Comparison of ENCODE assay signal across 11 cellular contexts in genomic region chr19:50836543-50837195, GRCh38. TPM values are rescaled to one million over a fixed set of nuclear protein-coding genes. Genes with fewer than 3 reads are reported as not detected.
DNase-seq lines count a peak whose midpoint lies in the region; ATAC-seq and TF ChIP-seq lines count a peak whose summit lies in the region.
"Had no signal": no experiment of that assay in that cellular context is flagged by ENCODE, and none has a peak within 500 bp of the region (broad histone marks: within the 10 kb centered on the region; RNA-seq: fewer than 3 reads in every experiment).

No MANE protein-coding gene starts in this region.

- H3K4me3 ChIP-seq in HUES64 (ENCODE audit: low read length) (peak overlapping the region; percentile 75; the same call in 1 of the 2 replicates), mammary epithelial cell (replicated peaks in 1 of 3; ENCODE audit: insufficient read depth in 1 of 3, low read depth in 2 of 3, low read length in 3 of 3) (no peak overlapping the region)

- H3K9me3 ChIP-seq in CD4-positive, alpha-beta T cell (ENCODE audit: control insufficient read depth, low read length) = no peaks in the 10 kb centered on the region
- no peaks in the 10 kb centered on the region for H3K9me3 ChIP-seq in HUES64 (ENCODE audit: insufficient read depth, low read depth, low read length)
- no peaks in the 10 kb centered on the region for H3K9me3 ChIP-seq in mammary epithelial cell (replicated peaks; ENCODE audit: insufficient read depth, low read length)
- H3K9me3 ChIP-seq: MG63 had no signal

- peaks cover 12% of the 10 kb centered on the region for H3K4me1 Mint-ChIP-seq in CD4-positive, alpha-beta T cell (ENCODE audit: low read depth)
- H3K4me1 Mint-ChIP-seq in nephron progenitor cell = peaks cover 12% of the 10 kb centered on the region

- no peak overlapping the region for H3K27ac Mint-ChIP-seq in CD4-positive, alpha-beta T cell
- H3K27ac Mint-ChIP-seq in nephron progenitor cell = no peak overlapping the region

- H3K4me1 ChIP-seq in HUES64 (ENCODE audit: insufficient read depth, low read length) (no peaks in the 10 kb centered on the region), mammary epithelial cell (ENCODE audit: insufficient read depth, low read length) (peaks cover 13% of the 10 kb centered on the region)

- in situ Hi-C loops in mammary epithelial cell (cut with MboI; ENCODE audit: low sequenced_read_pairs in 2 of 2) = no loop called here

- H3K36me3 ChIP-seq in HUES64 (ENCODE audit: insufficient read depth, low read length) = no peaks in the 10 kb centered on the region
- no peaks in the 10 kb centered on the region for H3K36me3 ChIP-seq in mammary epithelial cell (ENCODE audit: insufficient read depth, low read length)
- H3K36me3 ChIP-seq: MG63 had no signal

- peak overlapping the region; percentile 88 for H3K4me3 Mint-ChIP-seq in CD4-positive, alpha-beta T cell
- H3K4me3 Mint-ChIP-seq in nephron progenitor cell = peak overlapping the region; percentile 88

- H3K27me3 ChIP-seq in CD4-positive, alpha-beta T cell (ENCODE audit: control insufficient read depth, insufficient read depth, low read length) = peaks cover 21% of the 10 kb centered on the region
- peaks cover 39% of the 10 kb centered on the region for H3K27me3 ChIP-seq in HUES64 (ENCODE audit: insufficient read depth, low read length)
- H3K27me3 ChIP-seq in mammary epithelial cell (ENCODE audit: insufficient read depth, low read length) = no peaks in the 10 kb centered on the region

- dilution Hi-C loops in mammary epithelial cell (cut with HindIII; ENCODE audit: low sequenced_read_pairs) = no loop called here

- peak overlapping the region; percentile 92 for H3K4me2 ChIP-seq in mammary epithelial cell (ENCODE audit: insufficient read depth, low read depth, low read length)

- no peaks in the 10 kb centered on the region for H3K79me2 ChIP-seq in mammary epithelial cell (ENCODE audit: insufficient read depth, low read length)

- H4K20me1 ChIP-seq in mammary epithelial cell (ENCODE audit: insufficient read depth, low read length) = no peaks in the 10 kb centered on the region

- peak overlapping the region; percentile 94 for H2AFZ ChIP-seq in mammary epithelial cell (ENCODE audit: low read depth, low read length)

- peaks cover 65% of the 10 kb centered on the region for H3K27me3 Mint-ChIP-seq in CD4-positive, alpha-beta T cell
- H3K27me3 Mint-ChIP-seq in nephron progenitor cell (ENCODE audit: low read depth, poor library complexity) = peaks cover 89% of the 10 kb centered on the region

- intact Hi-C loops in CD4-positive, alpha-beta T cell (cut with DNase I, micrococcal nuclease) = no loop called here
- intact Hi-C loops in mammary epithelial cell (cut with micrococcal nuclease) = loop anchor here (5.0 kb wide), 1 partner anchor 61 kb away; no protein-coding TSS in a partner anchor

- ATAC-seq in CD4-positive, alpha-beta T cell (ENCODE audit: poor library complexity) = no peak
- ATAC-seq in GM18511 (IDR thresholded peaks at IDR 0.05; ENCODE audit: unreplicated experiment) (no peak), GM19397 (IDR thresholded peaks at IDR 0.05; ENCODE audit: unreplicated experiment) (no peak), GM19023 (IDR thresholded peaks at IDR 0.05; ENCODE audit: unreplicated experiment) (no peak)

- H3K27ac ChIP-seq in CD4-positive, alpha-beta T cell (ENCODE audit: low read depth, low read length) = no peak overlapping the region
- no peak overlapping the region for H3K27ac ChIP-seq in HUES64 (ENCODE audit: low read depth, low read length)
- H3K27ac ChIP-seq in mammary epithelial cell (ENCODE audit: insufficient read depth, low read depth, low read length) = no peak overlapping the region

- H3K9ac ChIP-seq in HUES64 (ENCODE audit: low read depth, low read length) (no peak overlapping the region; the same call in 1 of the 2 replicates), mammary epithelial cell (ENCODE audit: insufficient read depth, low read length) (no peak overlapping the region)

- no peaks in the 10 kb centered on the region for H3K36me3 Mint-ChIP-seq in CD4-positive, alpha-beta T cell (ENCODE audit: low read depth)
- H3K36me3 Mint-ChIP-seq in nephron progenitor cell (ENCODE audit: low read depth) = no peaks in the 10 kb centered on the region

- BruUV-seq in mammary epithelial cell (replicated peaks; lab: Mats Ljungman, UMichigan) = no TSS peak

- WGBS in HUES64 = 66% methylated on average over 19 of the region's 19 CpGs
- 23% methylated on average over 17 of the region's 19 CpGs for WGBS in mammary epithelial cell (ENCODE audit: low coverage, missing lambda C conversion rate)

- no peak for DNase-seq in CD4-positive, alpha-beta T cell
- DNase-seq in mammary epithelial cell (no peak), nephron progenitor cell (no peak), cerebellum (ENCODE audit: low spot score) (no peak)

- no peak for TF ChIP-seq CTCF in CD4-positive, alpha-beta T cell (IDR thresholded peaks at IDR 0.05)
- TF ChIP-seq CTCF in mammary epithelial cell (conservative IDR thresholded peaks at IDR 0.05 in 1 of 2, IDR thresholded peaks at IDR 0.05 in 1 of 2; ENCODE audit: extremely low read depth in 1 of 2, insufficient read depth in 1 of 2, low read depth in 1 of 2, low read length in 2 of 2) (no peak), nephron progenitor cell (IDR thresholded peaks at IDR 0.05) (no peak)

- CTCF ChIA-PET in CD4-positive, alpha-beta T cell (lab: Charles Lee) = no interaction called here
- CTCF ChIA-PET in mammary epithelial cell (lab: Charles Lee; ENCODE audit: low non-redundant PET) = no interaction called here

- POLR2A ChIA-PET in CD4-positive, alpha-beta T cell (lab: Charles Lee) = no interaction called here

- no peaks in the 10 kb centered on the region for H3K9me3 Mint-ChIP-seq in CD4-positive, alpha-beta T cell
- peaks cover 5% of the 10 kb centered on the region for H3K9me3 Mint-ChIP-seq in nephron progenitor cell

RNA-seq across cellular contexts. Expression of gene KLK15, which starts 3.3 kb away (rescaled TPM):
- total RNA-seq in CD4-positive, alpha-beta T cell = not detected
- not detected for polyA plus RNA-seq in HUES64 (2013, experiment 1 of 2)
- not detected for polyA plus RNA-seq in HUES64 (2013, experiment 2 of 2)
- not detected for total RNA-seq in mammary epithelial cell
- not detected for polyA plus RNA-seq in mammary epithelial cell
- polyA minus RNA-seq in mammary epithelial cell = not detected
- not detected for total RNA-seq in cerebellum
- total RNA-seq: renal cortical epithelial cell, RPMI7951 had no signal

RNA-seq across cellular contexts. Expression of gene KLK1, which starts 13.1 kb away (rescaled TPM):
- total RNA-seq in CD4-positive, alpha-beta T cell = not detected
- polyA plus RNA-seq in HUES64 (2013, experiment 1 of 2) = 1.1 TPM
- polyA plus RNA-seq in HUES64 (2013, experiment 2 of 2) = 1.1 TPM
- under 1 TPM in 1 of 2 donors, not detected in 1; 0.54 TPM for total RNA-seq in mammary epithelial cell
- polyA plus RNA-seq in mammary epithelial cell = 0.63 TPM
- 7.7 TPM for polyA minus RNA-seq in mammary epithelial cell
- not detected for total RNA-seq in cerebellum
- total RNA-seq: renal cortical epithelial cell, RPMI7951 had no signal

RNA-seq across cellular contexts. Expression of gene KLK3, which starts 18.0 kb away (rescaled TPM):
- not detected for total RNA-seq in CD4-positive, alpha-beta T cell
- polyA plus RNA-seq in HUES64 (2013, experiment 1 of 2) = not detected
- not detected for polyA plus RNA-seq in HUES64 (2013, experiment 2 of 2)
- not detected for total RNA-seq in mammary epithelial cell
- polyA plus RNA-seq in mammary epithelial cell = not detected
- not detected for polyA minus RNA-seq in mammary epithelial cell
- total RNA-seq in cerebellum = not detected
- total RNA-seq: renal cortical epithelial cell, RPMI7951 had no signal

RNA-seq across cellular contexts. Expression of gene KLK2, which starts 36.6 kb away (rescaled TPM):
- total RNA-seq in CD4-positive, alpha-beta T cell = not detected
- polyA plus RNA-seq in HUES64 (2013, experiment 1 of 2) = not detected
- not detected for polyA plus RNA-seq in HUES64 (2013, experiment 2 of 2)
- not detected for total RNA-seq in mammary epithelial cell
- not detected for polyA plus RNA-seq in mammary epithelial cell
- polyA minus RNA-seq in mammary epithelial cell = not detected
- 0.09 TPM for total RNA-seq in cerebellum
- total RNA-seq: renal cortical epithelial cell, RPMI7951 had no signal

RNA-seq across cellular contexts. Expression of gene ACP4, which starts 46.5 kb away (rescaled TPM):
- not detected for total RNA-seq in CD4-positive, alpha-beta T cell
- not detected for polyA plus RNA-seq in HUES64 (2013, experiment 1 of 2)
- polyA plus RNA-seq in HUES64 (2013, experiment 2 of 2) = not detected
- not detected for total RNA-seq in mammary epithelial cell
- not detected for polyA plus RNA-seq in mammary epithelial cell
- not detected for polyA minus RNA-seq in mammary epithelial cell
- total RNA-seq in cerebellum = not detected
- total RNA-seq: renal cortical epithelial cell, RPMI7951 had no signal
